Comparison of ENCODE assay signal across 20 cellular contexts in the genomic region with DNA sequence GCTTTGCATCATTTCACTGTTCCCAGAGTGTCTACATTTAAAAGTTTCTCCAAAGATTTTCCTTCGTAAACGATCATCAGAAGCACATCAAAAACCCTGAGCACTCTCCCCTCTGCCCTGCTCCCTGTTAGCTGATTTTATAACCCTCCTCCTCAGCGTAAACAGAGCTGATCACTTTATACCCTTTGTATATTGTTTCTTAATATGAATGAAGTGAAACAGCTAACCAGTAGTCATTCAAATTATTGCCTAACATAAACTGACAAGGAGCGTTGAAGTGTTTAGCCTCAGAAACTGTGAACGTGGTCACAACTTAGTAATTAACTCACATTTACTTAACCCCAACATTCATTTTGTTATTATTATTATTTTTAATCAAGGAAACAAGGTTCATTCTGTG.
A peak's percentile ranks its signal among the peaks of the same experiment; 100 is the strongest.
DNase-seq lines count a peak whose midpoint lies in the region; ATAC-seq and TF ChIP-seq lines count a peak whose summit lies in the region.
"Had no signal": no experiment of that assay in that cellular context is flagged by ENCODE, and none has a peak within 500 bp of the region (broad histone marks: within the 10 kb centered on the region; RNA-seq: fewer than 3 reads in every experiment).

No MANE protein-coding gene starts in this region.

- no peak overlapping the region for H3K27ac Mint-ChIP-seq in GM23338
- H3K27ac Mint-ChIP-seq in nephron progenitor cell = peak overlapping the region; percentile 21
- H3K27ac Mint-ChIP-seq in CD4-positive, alpha-beta T cell = no peak overlapping the region
- H3K27ac Mint-ChIP-seq: B cell; CD14-positive monocyte; CD8-positive, alpha-beta T cell had no signal

- H3K4me1 ChIP-seq in GM23338 (ENCODE audit: insufficient read depth) (peaks cover 5% of the 10 kb centered on the region; the same call in 1 of the 2 replicates), fibroblast of lung (ENCODE audit: control insufficient read depth, extremely low read depth, insufficient read depth, low read length) (peaks cover 14% of the 10 kb centered on the region)
- H3K4me1 ChIP-seq: A549; BLaER1 treated with 17β-estradiol and CSF1 and Interleukin-3, amounts not matched to agents 10 nM and 100 nM; Caco-2 had no signal

- CTCF ChIA-PET in CD4-positive, alpha-beta T cell (lab: Charles Lee) = no interaction called here

- H2AFZ ChIP-seq in GM23338 (no peak overlapping the region), fibroblast of lung (ENCODE audit: low read length) (no peak overlapping the region)

- H3F3A ChIP-seq in GM23338 (replicated peaks; ENCODE audit: low read depth) = no peaks in the 10 kb centered on the region

- no peak overlapping the region for H3K4me3 Mint-ChIP-seq in GM23338
- H3K4me3 Mint-ChIP-seq in nephron progenitor cell = no peak overlapping the region
- H3K4me3 Mint-ChIP-seq in CD4-positive, alpha-beta T cell = no peak overlapping the region
- H3K4me3 Mint-ChIP-seq: B cell; CD4-positive, CD25-positive, alpha-beta regulatory T cell; CD8-positive, alpha-beta T cell had no signal

- H3K4me2 ChIP-seq in GM23338 (0 out of 2 replicates have a peak overlapping the region, but pooled peaks have one; percentile 6), fibroblast of lung (ENCODE audit: extremely low read depth, insufficient read depth, low read length) (peak overlapping the region; percentile 44)
- H3K4me2 ChIP-seq: A549; BLaER1 treated with 17β-estradiol and CSF1 and Interleukin-3, amounts not matched to agents 10 nM and 100 nM had no signal

- H3K27ac ChIP-seq in GM23338 (ENCODE audit: low read depth) = no peak overlapping the region
- no peak overlapping the region for H3K27ac ChIP-seq in fibroblast of lung (ENCODE audit: insufficient read depth, low read length)
- H3K27ac ChIP-seq in CD4-positive, alpha-beta T cell (ENCODE audit: low read depth, low read length) = no peak overlapping the region
- H3K27ac ChIP-seq: 22Rv1; A549; BLaER1 treated with 17β-estradiol and CSF1 and Interleukin-3, amounts not matched to agents 10 nM and 100 nM had no signal

- H3K9me2 ChIP-seq in GM23338 (ENCODE audit: insufficient read depth) = no peaks in the 10 kb centered on the region

- peaks cover 2% of the 10 kb centered on the region for H3K36me3 Mint-ChIP-seq in GM23338 (ENCODE audit: low read depth)
- H3K36me3 Mint-ChIP-seq in nephron progenitor cell (ENCODE audit: low read depth) = no peaks in the 10 kb centered on the region
- H3K36me3 Mint-ChIP-seq in CD4-positive, alpha-beta T cell (ENCODE audit: low read depth) = no peaks in the 10 kb centered on the region
- H3K36me3 Mint-ChIP-seq: CD14-positive monocyte; CD4-positive, CD25-positive, alpha-beta regulatory T cell; CD8-positive, alpha-beta T cell had no signal

- no peak for DNase-seq in GM23338 (ENCODE audit: low spot score)
- DNase-seq in fibroblast of lung (ENCODE audit: low read depth in 2 of 2) = peak in 1 of 2 donors; percentile 55
- peak; percentile 12 for DNase-seq in iris pigment epithelial cell (ENCODE audit: low read depth)
- no peak for DNase-seq in nephron progenitor cell
- no peak for DNase-seq in CD4-positive, alpha-beta T cell
- DNase-seq in C1 segment of cervical spinal cord (lab: John Stamatoyannopoulos, UW) = no peak
- DNase-seq in NCI-H526 treated with DMSO at 0.1 percent for 48 hours (lab: John Stamatoyannopoulos, UW) = no peak
- DNase-seq in HK-2 (ENCODE audit: unreplicated experiment) = no peak
- DNase-seq: AML-193; Caco-2; Calu3; CD4-positive, CD25-positive, alpha-beta regulatory T cell; CD8-positive, alpha-beta T cell; DMS79 treated with DMSO at 0.1 percent for 48 hours; GF-D8 had no signal

- H3K79me2 ChIP-seq in GM23338 (replicated peaks; ENCODE audit: insufficient read depth) (no peaks in the 10 kb centered on the region), fibroblast of lung (ENCODE audit: control insufficient read depth, insufficient read depth, low read length) (no peaks in the 10 kb centered on the region)

- intact Hi-C loops in CD4-positive, alpha-beta T cell (cut with DNase I, micrococcal nuclease) = no loop called here

- H3K4me3 ChIP-seq in GM23338 (no peak overlapping the region), fibroblast of lung (replicated peaks in 1 of 4; ENCODE audit: control extremely low read depth in 1 of 4, insufficient read depth in 1 of 4, low read depth in 3 of 4, low read length in 4 of 4) (no peak overlapping the region)
- H3K4me3 ChIP-seq: A549; BLaER1 treated with 17β-estradiol and CSF1 and Interleukin-3, amounts not matched to agents 10 nM and 100 nM had no signal

- no peaks in the 10 kb centered on the region for H4K20me1 ChIP-seq in GM23338 (replicated peaks; ENCODE audit: insufficient read depth)
- no peaks in the 10 kb centered on the region for H4K20me1 ChIP-seq in fibroblast of lung (ENCODE audit: control insufficient read depth, extremely low read depth, insufficient read depth, low read length)
- H4K20me1 ChIP-seq: BLaER1 treated with 17β-estradiol and CSF1 and Interleukin-3, amounts not matched to agents 10 nM and 100 nM had no signal

- H3K9ac ChIP-seq in fibroblast of lung (ENCODE audit: insufficient read depth, low read length) = no peak overlapping the region
- H3K9ac ChIP-seq: BLaER1 treated with 17β-estradiol and CSF1 and Interleukin-3, amounts not matched to agents 10 nM and 100 nM had no signal

- H3K9me3 Mint-ChIP-seq in GM23338 = peaks cover 2% of the 10 kb centered on the region; the same call in 2 of the 3 replicates
- H3K9me3 Mint-ChIP-seq in nephron progenitor cell = peaks cover 2% of the 10 kb centered on the region
- peaks cover 1% of the 10 kb centered on the region for H3K9me3 Mint-ChIP-seq in CD4-positive, alpha-beta T cell

- TF ChIP-seq CTCF in GM23338 (conservative IDR thresholded peaks at IDR 0.05; ENCODE audit: low read depth in 2 of 2) (no peak), fibroblast of lung (conservative IDR thresholded peaks at IDR 0.05 in 1 of 2, IDR thresholded peaks at IDR 0.05 in 1 of 2; ENCODE audit: low read depth in 1 of 2, low read length in 2 of 2) (no peak), nephron progenitor cell (IDR thresholded peaks at IDR 0.05) (no peak)
- TF ChIP-seq CTCF in CD4-positive, alpha-beta T cell (IDR thresholded peaks at IDR 0.05) = no peak

- H3K27me3 ChIP-seq in GM23338 (ENCODE audit: insufficient read depth) (no peaks in the 10 kb centered on the region), fibroblast of lung (ENCODE audit: control insufficient read depth, insufficient read depth, low read length) (no peaks in the 10 kb centered on the region)
- no peaks in the 10 kb centered on the region for H3K27me3 ChIP-seq in CD4-positive, alpha-beta T cell (ENCODE audit: control insufficient read depth, insufficient read depth, low read length)

- POLR2A ChIA-PET in CD4-positive, alpha-beta T cell (lab: Charles Lee) = no interaction called here

- no peak for ATAC-seq in GM23338
- no peak for ATAC-seq in CD4-positive, alpha-beta T cell (ENCODE audit: poor library complexity)
- ATAC-seq: A549; CD8-positive, alpha-beta T cell had no signal

- H3K36me3 ChIP-seq in GM23338 (ENCODE audit: insufficient read depth) (no peaks in the 10 kb centered on the region), fibroblast of lung (ENCODE audit: control insufficient read depth, insufficient read depth, low read length) (no peaks in the 10 kb centered on the region)
- H3K36me3 ChIP-seq: BLaER1 treated with 17β-estradiol and CSF1 and Interleukin-3, amounts not matched to agents 10 nM and 100 nM had no signal

- no peaks in the 10 kb centered on the region for H3K9me3 ChIP-seq in fibroblast of lung (ENCODE audit: control insufficient read depth, insufficient read depth, low read depth, low read length)
- H3K9me3 ChIP-seq in CD4-positive, alpha-beta T cell (ENCODE audit: control insufficient read depth, low read length) = peaks cover 2% of the 10 kb centered on the region
- H3K9me3 ChIP-seq: A549, Caco-2 had no signal

- H3K4me1 Mint-ChIP-seq in GM23338 (peaks cover 34% of the 10 kb centered on the region), nephron progenitor cell (peaks cover 42% of the 10 kb centered on the region)
- no peaks in the 10 kb centered on the region for H3K4me1 Mint-ChIP-seq in CD4-positive, alpha-beta T cell (ENCODE audit: low read depth)
- H3K4me1 Mint-ChIP-seq: B cell; CD14-positive monocyte; CD4-positive, CD25-positive, alpha-beta regulatory T cell had no signal

- H3K27me3 Mint-ChIP-seq in GM23338 (ENCODE audit: insufficient read depth, low read depth, poor library complexity) = peaks cover 6% of the 10 kb centered on the region
- H3K27me3 Mint-ChIP-seq in nephron progenitor cell (ENCODE audit: low read depth, poor library complexity) = peaks cover 68% of the 10 kb centered on the region
- peaks cover 48% of the 10 kb centered on the region for H3K27me3 Mint-ChIP-seq in CD4-positive, alpha-beta T cell

TF ChIP-seq in GM23338, 12 proteins besides CTCF, POLR2A, EP300 and RAD21 (continues in another document):
- TF ChIP-seq POLR2AphosphoS5 (IDR thresholded peaks at IDR 0.05; ENCODE audit: low read depth) (no peak), EZH2phosphoT487 (IDR thresholded peaks at IDR 0.05; ENCODE audit: unreplicated experiment) (no peak), NANOG (IDR thresholded peaks at IDR 0.05; ENCODE audit: borderline replicate concordance) (no peak), ZNF114 (CRISPR knock-in tag; IDR thresholded peaks at IDR 0.05) (no peak)
- TF ChIP-seq, protein P1, sequence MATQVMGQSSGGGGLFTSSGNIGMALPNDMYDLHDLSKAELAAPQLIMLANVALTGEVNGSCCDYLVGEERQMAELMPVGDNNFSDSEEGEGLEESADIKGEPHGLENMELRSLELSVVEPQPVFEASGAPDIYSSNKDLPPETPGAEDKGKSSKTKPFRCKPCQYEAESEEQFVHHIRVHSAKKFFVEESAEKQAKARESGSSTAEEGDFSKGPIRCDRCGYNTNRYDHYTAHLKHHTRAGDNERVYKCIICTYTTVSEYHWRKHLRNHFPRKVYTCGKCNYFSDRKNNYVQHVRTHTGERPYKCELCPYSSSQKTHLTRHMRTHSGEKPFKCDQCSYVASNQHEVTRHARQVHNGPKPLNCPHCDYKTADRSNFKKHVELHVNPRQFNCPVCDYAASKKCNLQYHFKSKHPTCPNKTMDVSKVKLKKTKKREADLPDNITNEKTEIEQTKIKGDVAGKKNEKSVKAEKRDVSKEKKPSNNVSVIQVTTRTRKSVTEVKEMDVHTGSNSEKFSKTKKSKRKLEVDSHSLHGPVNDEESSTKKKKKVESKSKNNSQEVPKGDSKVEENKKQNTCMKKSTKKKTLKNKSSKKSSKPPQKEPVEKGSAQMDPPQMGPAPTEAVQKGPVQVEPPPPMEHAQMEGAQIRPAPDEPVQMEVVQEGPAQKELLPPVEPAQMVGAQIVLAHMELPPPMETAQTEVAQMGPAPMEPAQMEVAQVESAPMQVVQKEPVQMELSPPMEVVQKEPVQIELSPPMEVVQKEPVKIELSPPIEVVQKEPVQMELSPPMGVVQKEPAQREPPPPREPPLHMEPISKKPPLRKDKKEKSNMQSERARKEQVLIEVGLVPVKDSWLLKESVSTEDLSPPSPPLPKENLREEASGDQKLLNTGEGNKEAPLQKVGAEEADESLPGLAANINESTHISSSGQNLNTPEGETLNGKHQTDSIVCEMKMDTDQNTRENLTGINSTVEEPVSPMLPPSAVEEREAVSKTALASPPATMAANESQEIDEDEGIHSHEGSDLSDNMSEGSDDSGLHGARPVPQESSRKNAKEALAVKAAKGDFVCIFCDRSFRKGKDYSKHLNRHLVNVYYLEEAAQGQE (IDR thresholded peaks at IDR 0.05; ENCODE audit: unreplicated experiment) = no peak
